ENCODE assay signal across 9 cellular contexts in the genomic region with DNA sequence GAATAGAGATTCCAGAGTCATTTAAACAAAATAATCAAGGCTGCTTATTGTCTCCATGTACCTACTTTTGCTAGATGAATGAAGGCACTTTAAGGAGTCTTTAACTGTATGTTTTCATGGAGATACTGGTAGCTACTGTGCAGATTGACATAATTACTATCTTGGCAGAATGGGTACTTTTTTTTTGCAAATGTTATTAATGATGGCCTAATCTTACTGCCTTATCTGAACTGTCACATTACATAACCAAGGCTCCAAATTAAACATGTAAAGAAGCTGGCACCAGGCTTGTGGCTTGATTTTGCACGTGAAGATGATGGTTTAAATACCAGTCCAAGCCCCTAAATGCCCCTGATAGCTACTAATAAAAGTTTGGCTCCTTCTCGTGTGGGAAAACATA. TPM values are rescaled to one million over a fixed set of nuclear protein-coding genes. Genes with fewer than 3 reads are reported as not detected.
DNase-seq lines count a peak whose midpoint lies in the region; ATAC-seq and TF ChIP-seq lines count a peak whose summit lies in the region.
"Had no signal": no experiment of that assay in that cellular context is flagged by ENCODE, and none has a peak within 500 bp of the region (broad histone marks: within the 10 kb centered on the region; RNA-seq: fewer than 3 reads in every experiment).

No MANE protein-coding gene starts in this region.

- no peak overlapping the region for H2AFZ ChIP-seq in mesenchymal stem cell (ENCODE audit: low read depth, low read length)

- H3K4me1 Mint-ChIP-seq in activated naive CD8-positive, alpha-beta T cell (ENCODE audit: low read depth): peaks cover 71% of the 10 kb centered on the region
- H3K4me1 Mint-ChIP-seq in activated naive CD8-positive, alpha-beta T cell treated with anti-CD3 and anti-CD28 coated beads, Interleukin-2, amount 50 U/mL, for 24 hours: peaks cover 64% of the 10 kb centered on the region

- peaks cover 20% of the 10 kb centered on the region for H3K79me1 ChIP-seq in mesenchymal stem cell (replicated peaks; ENCODE audit: low read length, poor library complexity, severe bottlenecking)

- no peak overlapping the region for H4K8ac ChIP-seq in mesenchymal stem cell (ENCODE audit: low read length)

- TF ChIP-seq POLR2A in tibial nerve (IDR thresholded peaks at IDR 0.05): no peak

- no peak overlapping the region for H2BK15ac ChIP-seq in mesenchymal stem cell (ENCODE audit: low read depth, poor library complexity, severe bottlenecking)

- CTCF ChIA-PET in RWPE1 (lab: Yijun Ruan, JAX): interaction anchor here (0.6 to 1.3 kb wide), 6 partner anchors 65 to 910 kb away, joined by 3 to 5 read pairs (median 4); no protein-coding TSS in a partner anchor

- POLR2A ChIA-PET in RWPE1 (lab: Yijun Ruan, JAX; ENCODE audit: low non-redundant PET): no interaction called here

- no peak for TF ChIP-seq EP300 in tibial nerve (IDR thresholded peaks at IDR 0.05)

- DNase-seq in activated naive CD8-positive, alpha-beta T cell treated with anti-CD3 and anti-CD28 coated beads, Interleukin-2, amount 50 U/mL, for 24 hours: no peak
- DNase-seq in adipocyte (ENCODE audit: low read depth) (no peak), mesenchymal stem cell (no peak), tibial nerve (ENCODE audit: low spot score in 2 of 2) (no peak), RWPE1 (ENCODE audit: low spot score) (no peak)
- DNase-seq: trophoblast cell had no signal

- H3K4me1 ChIP-seq in adipocyte (ENCODE audit: control insufficient read depth, insufficient read depth, low read length): peaks cover 35% of the 10 kb centered on the region
- H3K4me1 ChIP-seq in mesenchymal stem cell (ENCODE audit: control insufficient read depth, insufficient read depth, low read depth, low read length): peaks cover 12% of the 10 kb centered on the region
- peaks cover 0 to 58% (median 14%) of the 10 kb centered on the region in 4 donors for H3K4me1 ChIP-seq in tibial nerve

- H3K18ac ChIP-seq in mesenchymal stem cell (ENCODE audit: low read depth in 1 of 2, low read length in 2 of 2): no peak overlapping the region

- no peak overlapping the region for H3K27ac ChIP-seq in mesenchymal stem cell (ENCODE audit: low read length, poor library complexity, severe bottlenecking)
- H3K27ac ChIP-seq in tibial nerve: peak overlapping the region; percentile 54 to 96 (median 94)
- no peak overlapping the region for H3K27ac ChIP-seq in RWPE1

- H2BK5ac ChIP-seq in mesenchymal stem cell (ENCODE audit: low read depth, low read length, poor library complexity, severe bottlenecking): no peak overlapping the region

- H3K4me3 ChIP-seq in adipocyte (ENCODE audit: low read length) (peak overlapping the region; percentile 89), mesenchymal stem cell (ENCODE audit: insufficient read depth in 1 of 2, low read depth in 1 of 2, low read length in 2 of 2) (peak overlapping the region in 1 of 2 experiments; percentile 94), tibial nerve (peak overlapping the region; percentile 85 to 91 (median 86))

- H3K14ac ChIP-seq in mesenchymal stem cell (ENCODE audit: low read length in 2 of 2): no peak overlapping the region

- H3K4ac ChIP-seq in mesenchymal stem cell (ENCODE audit: low read depth in 1 of 2, low read length in 2 of 2): no peak overlapping the region

- H3K9ac ChIP-seq in adipocyte (ENCODE audit: low read length) (peak overlapping the region; percentile 92), mesenchymal stem cell (ENCODE audit: low read length) (peak overlapping the region; percentile 94)

- ATAC-seq in activated naive CD8-positive, alpha-beta T cell treated with anti-CD3 and anti-CD28 coated beads, Interleukin-2, amount 50 U/mL, for 24 hours: no peak
- no peak for ATAC-seq in HG02970 (IDR thresholded peaks at IDR 0.05; ENCODE audit: low FRiP score, unreplicated experiment)
- no peak for ATAC-seq in GM18502 (IDR thresholded peaks at IDR 0.05; ENCODE audit: poor library complexity, unreplicated experiment)

- no peak overlapping the region for H4K91ac ChIP-seq in mesenchymal stem cell (ENCODE audit: low read length)

- H3K36me3 Mint-ChIP-seq in activated naive CD8-positive, alpha-beta T cell: peaks cover 10% of the 10 kb centered on the region
- H3K36me3 Mint-ChIP-seq in activated naive CD8-positive, alpha-beta T cell treated with anti-CD3 and anti-CD28 coated beads, Interleukin-2, amount 50 U/mL, for 24 hours (ENCODE audit: low read depth): peaks cover 8% of the 10 kb centered on the region

- no peak overlapping the region for H2BK12ac ChIP-seq in mesenchymal stem cell (ENCODE audit: low read length in 2 of 2)

- no peak overlapping the region for H2AK5ac ChIP-seq in mesenchymal stem cell (ENCODE audit: low read length, severe bottlenecking)

- no peak overlapping the region for H2BK120ac ChIP-seq in mesenchymal stem cell (ENCODE audit: low read depth, low read length)

- no peak overlapping the region for H3K27ac Mint-ChIP-seq in activated naive CD8-positive, alpha-beta T cell
- no peak overlapping the region for H3K27ac Mint-ChIP-seq in activated naive CD8-positive, alpha-beta T cell treated with anti-CD3 and anti-CD28 coated beads, Interleukin-2, amount 50 U/mL, for 24 hours

- no peaks in the 10 kb centered on the region for H3K27me3 ChIP-seq in adipocyte (replicated peaks; ENCODE audit: control insufficient read depth, insufficient read depth, low read length)
- H3K27me3 ChIP-seq in mesenchymal stem cell (ENCODE audit: control insufficient read depth in 1 of 2, insufficient read depth in 1 of 2, low read length in 2 of 2): no peaks in the 10 kb centered on the region
- no peaks in the 10 kb centered on the region for H3K27me3 ChIP-seq in tibial nerve

- peak overlapping the region; percentile 94 for H3K4me3 Mint-ChIP-seq in activated naive CD8-positive, alpha-beta T cell
- no peak overlapping the region for H3K4me3 Mint-ChIP-seq in activated naive CD8-positive, alpha-beta T cell treated with anti-CD3 and anti-CD28 coated beads, Interleukin-2, amount 50 U/mL, for 24 hours

- H3K4me2 ChIP-seq in mesenchymal stem cell (ENCODE audit: low read length, poor library complexity, severe bottlenecking): no peak overlapping the region

- H3K27me3 Mint-ChIP-seq in activated naive CD8-positive, alpha-beta T cell: no peaks in the 10 kb centered on the region
- peaks cover 2% of the 10 kb centered on the region for H3K27me3 Mint-ChIP-seq in activated naive CD8-positive, alpha-beta T cell treated with anti-CD3 and anti-CD28 coated beads, Interleukin-2, amount 50 U/mL, for 24 hours

- H3K36me3 ChIP-seq in adipocyte (ENCODE audit: control insufficient read depth, insufficient read depth, low read length, severe bottlenecking) (peaks cover 27% of the 10 kb centered on the region), mesenchymal stem cell (ENCODE audit: control insufficient read depth in 1 of 2, insufficient read depth in 2 of 2, low read depth in 1 of 2, low read length in 2 of 2) (peaks cover 5 to 30% of the 10 kb centered on the region in 2 experiments), tibial nerve (peaks cover 0 to 26% (median 0%) of the 10 kb centered on the region in 3 donors)

- no peaks in the 10 kb centered on the region for H3K9me3 ChIP-seq in adipocyte (ENCODE audit: control insufficient read depth, low read length)
- no peaks in the 10 kb centered on the region for H3K9me3 ChIP-seq in mesenchymal stem cell (ENCODE audit: control insufficient read depth, low read length)
- H3K9me3 ChIP-seq in tibial nerve: no peaks in the 10 kb centered on the region

- no peak overlapping the region for H3K23ac ChIP-seq in mesenchymal stem cell (ENCODE audit: low read length in 2 of 2)

- TF ChIP-seq CTCF in tibial nerve (IDR thresholded peaks at IDR 0.05) (no peak), RWPE1 (conservative IDR thresholded peaks at IDR 0.05; ENCODE audit: low read depth) (no peak)

- H3K9me3 Mint-ChIP-seq in activated naive CD8-positive, alpha-beta T cell (ENCODE audit: low read depth): no peaks in the 10 kb centered on the region
- H3K9me3 Mint-ChIP-seq in activated naive CD8-positive, alpha-beta T cell treated with anti-CD3 and anti-CD28 coated beads, Interleukin-2, amount 50 U/mL, for 24 hours: no peaks in the 10 kb centered on the region

- 92% methylated on average over 1 of the region's 2 CpGs for WGBS in mesenchymal stem cell
- 28 to 40% methylated on average over 2 of the region's 2 CpGs for WGBS in tibial nerve, 2 donors

RNA-seq across cellular contexts. Expression of a gene that starts 4.0 kb away (rescaled TPM):
- 70.1 TPM for polyA plus RNA-seq in mesenchymal stem cell (2013, experiment 1 of 2)
- polyA plus RNA-seq in mesenchymal stem cell (2013, experiment 2 of 2): 68.9 TPM
- total RNA-seq in tibial nerve: 100 to 1,000 TPM; 182 to 554 (median 315) TPM

Comparison
In these comparisons a context has a peak if more than half of its experiments do, and no peak if none do; other contexts are left out.
1. H3K27ac ChIP-seq: peak in tibial nerve (4 of 4); none in mesenchymal stem cell (single experiment) and RWPE1 (single experiment).